27 cellular contexts compared by ENCODE assay signal in the genomic region with DNA sequence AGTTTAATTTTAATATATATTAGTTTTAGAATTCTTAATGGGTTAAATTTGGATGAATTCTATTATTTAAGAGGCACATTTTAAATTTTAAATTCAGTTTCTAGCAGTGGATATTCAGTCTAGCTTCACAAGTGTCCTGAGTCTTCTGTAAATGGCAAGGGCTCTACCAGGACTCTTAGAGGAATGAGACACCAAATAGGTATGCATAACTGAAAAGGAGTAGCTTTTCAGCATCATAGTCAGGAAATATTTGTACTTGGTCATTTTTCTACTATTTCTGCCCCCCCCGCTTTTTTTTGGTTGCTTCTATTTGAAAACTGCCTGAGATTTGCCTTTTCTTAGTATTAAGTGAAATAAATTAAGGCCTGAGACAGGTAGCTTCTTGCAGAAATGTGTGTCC.
DNase-seq lines count a peak whose midpoint lies in the region; ATAC-seq and TF ChIP-seq lines count a peak whose summit lies in the region.
"Had no signal": no experiment of that assay in that cellular context is flagged by ENCODE, and none has a peak within 500 bp of the region (broad histone marks: within the 10 kb centered on the region; RNA-seq: fewer than 3 reads in every experiment).

No MANE protein-coding gene starts in this region.

- no peaks in the 10 kb centered on the region for H3K9me3 ChIP-seq in RWPE2 (ENCODE audit: severe bottlenecking)
- H3K9me3 ChIP-seq: tibial nerve had no signal

- H3K36me3 Mint-ChIP-seq in WTC11 (no peaks in the 10 kb centered on the region), immature natural killer cell (peaks cover 0 to 4% (median 0%) of the 10 kb centered on the region in 3 donors)
- H3K36me3 Mint-ChIP-seq: CD4-positive, alpha-beta memory T cell had no signal

- CTCF ChIA-PET in WTC11 (lab: Charles Lee): interaction anchor here (0.9 kb wide), 1 partner anchor 340 kb away, joined by 3 read pairs; no protein-coding TSS in a partner anchor

- H3K4me3 ChIP-seq in RWPE2 (ENCODE audit: severe bottlenecking) (no peak overlapping the region), fibroblast of pulmonary artery (replicated peaks; ENCODE audit: low read depth, low read length) (no peak overlapping the region)
- H3K4me3 ChIP-seq: tibial nerve had no signal

- POLR2A ChIA-PET in WTC11 (lab: Charles Lee): interaction anchor here (0.6 kb wide), 1 partner anchor 392 kb away, joined by 3 read pairs; no protein-coding TSS in a partner anchor

- H3K4me1 Mint-ChIP-seq in WTC11 (peaks cover 5% of the 10 kb centered on the region; the same call in 1 of the 2 replicates), immature natural killer cell (no peaks in the 10 kb centered on the region)
- H3K4me1 Mint-ChIP-seq: CD4-positive, alpha-beta memory T cell had no signal

- H3K27me3 ChIP-seq in RWPE2 (ENCODE audit: insufficient read depth, poor library complexity, severe bottlenecking): no peaks in the 10 kb centered on the region
- H3K27me3 ChIP-seq: tibial nerve had no signal

- H3K4me3 Mint-ChIP-seq in WTC11 (no peak overlapping the region), immature natural killer cell (no peak overlapping the region)
- H3K4me3 Mint-ChIP-seq: activated CD4-positive, alpha-beta T cell treated with anti-CD3 and anti-CD28 coated beads for 36 hours; activated naive CD4-positive, alpha-beta T cell treated with anti-CD3 and anti-CD28 coated beads for 36 hours; activated T-cell treated with anti-CD3 and anti-CD28 coated beads, Interleukin-2, amount 50 U/mL, for 72 hours; CD4-positive, alpha-beta memory T cell; naive thymus-derived CD4-positive, alpha-beta T cell; stimulated activated naive CD8-positive, alpha-beta T cell treated with anti-CD3 and anti-CD28 coated beads, Interleukin-15, Interleukin-2, amounts not matched to agents 100 ng/mL and 50 ng/mL, for 24 hours had no signal

- no peaks in the 10 kb centered on the region for H3K27me3 Mint-ChIP-seq in WTC11 (ENCODE audit: low read depth)
- H3K27me3 Mint-ChIP-seq in immature natural killer cell (ENCODE audit: low read depth in 3 of 3): peaks cover 0 to under 1% (median 0%) of the 10 kb centered on the region in 3 donors
- H3K27me3 Mint-ChIP-seq: activated CD4-positive, alpha-beta T cell treated with anti-CD3 and anti-CD28 coated beads for 36 hours; CD4-positive, alpha-beta memory T cell; naive thymus-derived CD4-positive, alpha-beta T cell; stimulated activated naive CD8-positive, alpha-beta T cell treated with anti-CD3 and anti-CD28 coated beads, Interleukin-15, Interleukin-2, amounts not matched to agents 100 ng/mL and 50 ng/mL, for 24 hours had no signal

- H3K27ac Mint-ChIP-seq in WTC11 (no peak overlapping the region), immature natural killer cell (no peak overlapping the region)
- H3K27ac Mint-ChIP-seq: activated CD4-positive, alpha-beta T cell treated with anti-CD3 and anti-CD28 coated beads for 36 hours; activated naive CD4-positive, alpha-beta T cell treated with anti-CD3 and anti-CD28 coated beads for 36 hours; activated T-cell treated with anti-CD3 and anti-CD28 coated beads, Interleukin-2, amount 50 U/mL, for 72 hours; CD4-positive, alpha-beta memory T cell; naive thymus-derived CD4-positive, alpha-beta T cell; stimulated activated naive CD8-positive, alpha-beta T cell treated with anti-CD3 and anti-CD28 coated beads, Interleukin-15, Interleukin-2, amounts not matched to agents 100 ng/mL and 50 ng/mL, for 24 hours had no signal

- H3K9me3 Mint-ChIP-seq in WTC11 (no peaks in the 10 kb centered on the region), immature natural killer cell (no peaks in the 10 kb centered on the region)
- H3K9me3 Mint-ChIP-seq: activated naive CD4-positive, alpha-beta T cell treated with anti-CD3 and anti-CD28 coated beads for 36 hours; activated T-cell treated with anti-CD3 and anti-CD28 coated beads, Interleukin-2, amount 50 U/mL, for 72 hours; CD4-positive, alpha-beta memory T cell; naive thymus-derived CD4-positive, alpha-beta T cell; stimulated activated naive CD8-positive, alpha-beta T cell treated with anti-CD3 and anti-CD28 coated beads, Interleukin-15, Interleukin-2, amounts not matched to agents 100 ng/mL and 50 ng/mL, for 24 hours had no signal

- no peaks in the 10 kb centered on the region for H3K4me1 ChIP-seq in RWPE2 (ENCODE audit: insufficient read depth, poor library complexity, severe bottlenecking)
- H3K4me1 ChIP-seq: tibial nerve had no signal

- H3K27ac ChIP-seq in RWPE2 (ENCODE audit: poor library complexity, severe bottlenecking): no peak overlapping the region
- H3K27ac ChIP-seq: tibial nerve had no signal

- DNase-seq in EL (peak; percentile 67), RWPE2 (ENCODE audit: low spot score) (no peak), fibroblast of pulmonary artery (ENCODE audit: low read depth) (peak; percentile 34), stromal cell of bone marrow (ENCODE audit: low read depth) (peak; percentile 8), WTC11 (ENCODE audit: low spot score) (no peak), immature natural killer cell (no peak)
- DNase-seq: activated CD4-positive, alpha-beta T cell treated with anti-CD3 and anti-CD28 coated beads for 36 hours; activated naive CD4-positive, alpha-beta T cell treated with anti-CD3 and anti-CD28 coated beads for 36 hours; activated T-cell treated with anti-CD3 and anti-CD28 coated beads, Interleukin-2, amount 50 U/mL, for 72 hours; aorta; CD4-positive, alpha-beta memory T cell; DMS 273 treated with DMSO at 0.1 percent for 48 hours; effector CD4-positive, alpha-beta T cell; erythroblast; Kasumi-1; left colon; naive thymus-derived CD4-positive, alpha-beta T cell; NCI-H1092; NCI-H1930; NCI-H2227 treated with DMSO at 0.1 percent for 48 hours; occipital lobe; retina; SHP77; stimulated activated CD4-positive, alpha-beta T cell treated with anti-CD3 and anti-CD28 coated beads, Interleukin-4, amount 100 ng/mL, for 4 hours had no signal

- TF ChIP-seq CTCF in RWPE2 (IDR thresholded peaks at IDR 0.05; ENCODE audit: poor library complexity, severe bottlenecking) (no peak), fibroblast of pulmonary artery (IDR thresholded peaks at IDR 0.05; ENCODE audit: low read length, missing control alignments) (no peak), WTC11 (IDR thresholded peaks at IDR 0.05) (no peak)

- ATAC-seq in RWPE2 (ENCODE audit: low read depth): peak; percentile 51; the same call in 1 of the 3 replicates
- ATAC-seq in WTC11: no peak
- no peak for ATAC-seq in HG02885 (IDR thresholded peaks at IDR 0.05; ENCODE audit: poor library complexity, unreplicated experiment)
- ATAC-seq: activated CD4-positive, alpha-beta T cell treated with anti-CD3 and anti-CD28 coated beads for 36 hours; activated T-cell treated with anti-CD3 and anti-CD28 coated beads, Interleukin-2, amount 50 U/mL, for 72 hours; left colon; naive thymus-derived CD4-positive, alpha-beta T cell had no signal

- H3K36me3 ChIP-seq in RWPE2 (ENCODE audit: low read depth): no peaks in the 10 kb centered on the region
- H3K36me3 ChIP-seq: tibial nerve had no signal

TF ChIP-seq in WTC11, 78 proteins besides CTCF, POLR2A, EP300 and RAD21:
- TF ChIP-seq, protein P1, sequence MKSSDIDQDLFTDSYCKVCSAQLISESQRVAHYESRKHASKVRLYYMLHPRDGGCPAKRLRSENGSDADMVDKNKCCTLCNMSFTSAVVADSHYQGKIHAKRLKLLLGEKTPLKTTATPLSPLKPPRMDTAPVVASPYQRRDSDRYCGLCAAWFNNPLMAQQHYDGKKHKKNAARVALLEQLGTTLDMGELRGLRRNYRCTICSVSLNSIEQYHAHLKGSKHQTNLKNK (CRISPR knock-in tag; IDR thresholded peaks at IDR 0.05): no peak
- TF ChIP-seq, protein P2, sequence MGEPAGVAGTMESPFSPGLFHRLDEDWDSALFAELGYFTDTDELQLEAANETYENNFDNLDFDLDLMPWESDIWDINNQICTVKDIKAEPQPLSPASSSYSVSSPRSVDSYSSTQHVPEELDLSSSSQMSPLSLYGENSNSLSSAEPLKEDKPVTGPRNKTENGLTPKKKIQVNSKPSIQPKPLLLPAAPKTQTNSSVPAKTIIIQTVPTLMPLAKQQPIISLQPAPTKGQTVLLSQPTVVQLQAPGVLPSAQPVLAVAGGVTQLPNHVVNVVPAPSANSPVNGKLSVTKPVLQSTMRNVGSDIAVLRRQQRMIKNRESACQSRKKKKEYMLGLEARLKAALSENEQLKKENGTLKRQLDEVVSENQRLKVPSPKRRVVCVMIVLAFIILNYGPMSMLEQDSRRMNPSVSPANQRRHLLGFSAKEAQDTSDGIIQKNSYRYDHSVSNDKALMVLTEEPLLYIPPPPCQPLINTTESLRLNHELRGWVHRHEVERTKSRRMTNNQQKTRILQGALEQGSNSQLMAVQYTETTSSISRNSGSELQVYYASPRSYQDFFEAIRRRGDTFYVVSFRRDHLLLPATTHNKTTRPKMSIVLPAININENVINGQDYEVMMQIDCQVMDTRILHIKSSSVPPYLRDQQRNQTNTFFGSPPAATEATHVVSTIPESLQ (CRISPR knock-in tag; IDR thresholded peaks at IDR 0.05): no peak
- no peak for TF ChIP-seq ATF1 (CRISPR knock-in tag; IDR thresholded peaks at IDR 0.05)
- TF ChIP-seq CREB1 (CRISPR knock-in tag; IDR thresholded peaks at IDR 0.05): no peak
- no peak for TF ChIP-seq NR2C2 (CRISPR knock-in tag; IDR thresholded peaks at IDR 0.05)
- no peak for TF ChIP-seq NR1H2 (CRISPR knock-in tag; IDR thresholded peaks at IDR 0.05)
- TF ChIP-seq HMGA2 (CRISPR knock-in tag; IDR thresholded peaks at IDR 0.05): no peak
- no peak for TF ChIP-seq ZNF423 (CRISPR knock-in tag; IDR thresholded peaks at IDR 0.05)

Comparison
In these comparisons a context has a peak if more than half of its experiments do, and no peak if none do; other contexts are left out.
1. DNase-seq: peak in EL (single experiment), fibroblast of pulmonary artery (single experiment) and stromal cell of bone marrow (single experiment); none in RWPE2 (single experiment), WTC11 (single experiment) and immature natural killer cell (0 of 3).